25 cellular contexts compared by ENCODE assay signal in the genomic region with DNA sequence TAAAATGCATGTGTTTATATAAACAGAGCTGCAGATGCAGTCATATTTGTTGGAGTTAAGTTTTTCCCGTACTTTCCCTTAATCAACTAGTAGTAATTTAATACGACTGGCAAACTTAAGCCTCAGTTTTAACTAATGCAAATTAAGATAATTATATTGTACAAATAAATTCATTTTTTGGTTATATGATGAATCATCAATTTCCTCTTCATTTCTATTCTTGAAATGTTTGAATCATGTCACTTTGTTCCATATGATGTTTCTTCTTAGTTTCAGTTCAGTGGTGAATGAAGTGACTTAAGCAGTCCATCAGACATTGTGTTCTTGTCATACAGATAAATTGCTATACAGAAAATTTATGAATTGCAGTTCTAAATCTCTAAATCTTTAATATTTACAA.
"Had no signal": no experiment of that assay in that cellular context is flagged by ENCODE, and none has a peak within 500 bp of the region (broad histone marks: within the 10 kb centered on the region; RNA-seq: fewer than 3 reads in every experiment).

No MANE protein-coding gene starts in this region.

- H3K9ac ChIP-seq: neural progenitor cell, parathyroid adenoma had no signal

- DNase-seq: natural killer cell; occipital lobe; ovary; posterior cingulate gyrus; psoas muscle; right cardiac atrium; sigmoid colon; small intestine; stimulated activated CD4-positive, alpha-beta T cell treated with anti-CD3 and anti-CD28 coated beads, Interleukin-15, amount 100 ng/mL, for 24 hours; stimulated activated CD4-positive, alpha-beta T cell treated with anti-CD3 and anti-CD28 coated beads, Interleukin-2, amount 100 ng/mL, for 24 hours; stimulated activated CD4-positive, alpha-beta T cell treated with anti-CD3 and anti-CD28 coated beads, Interleukin-2, amount 100 ng/mL, for 48 hours; stimulated activated CD4-positive, alpha-beta T cell treated with anti-CD3 and anti-CD28 coated beads, Interleukin-4, amount 100 ng/mL, for 24 hours; stimulated activated naive B cell treated with anti-CD40 and anti-IgM and Interleukin-4, amounts not matched to agents 10 μg/mL and 1 μg/mL and 100 μg/mL, for 72 hours; stimulated activated naive CD4-positive, alpha-beta T cell treated with Interleukin-2 at 50 U/mL for 16 hours; stomach; thyroid gland; trophoblast cell; upper lobe of left lung had no signal

- H3K9me3 ChIP-seq: ovary, psoas muscle, sigmoid colon, stomach, thoracic aorta, thyroid gland, tibial nerve, upper lobe of left lung, vagina had no signal

- H3K4me2 ChIP-seq: neural progenitor cell had no signal

- ATAC-seq: natural killer cell; psoas muscle; right cardiac atrium; stimulated activated effector memory CD8-positive, alpha-beta T cell treated with anti-CD3 and anti-CD28 coated beads, Interleukin-12 subunit alpha, Interleukin-12 subunit beta, amount 100 ng/mL, for 72 hours; stimulated activated naive B cell treated with anti-CD40 and anti-IgM and Interleukin-4, amounts not matched to agents 10 μg/mL and 1 μg/mL and 100 μg/mL, for 72 hours had no signal

- H3K4me1 ChIP-seq: neural progenitor cell, parathyroid adenoma, psoas muscle, sigmoid colon, stomach, thyroid gland, tibial nerve, upper lobe of left lung, vagina had no signal

- H2AFZ ChIP-seq: neural progenitor cell, parathyroid adenoma had no signal

- H3K27ac ChIP-seq: neural progenitor cell, ovary, parathyroid adenoma, psoas muscle, sigmoid colon, stomach, thoracic aorta, thyroid gland, tibial nerve, upper lobe of left lung, vagina had no signal

- H3K79me2 ChIP-seq: parathyroid adenoma had no signal

- H3K4me3 ChIP-seq: neural progenitor cell, ovary, psoas muscle, sigmoid colon, stomach, thoracic aorta, thyroid gland, tibial nerve, upper lobe of left lung, vagina had no signal

- H3K27me3 ChIP-seq: neural progenitor cell, ovary, sigmoid colon, stomach, thyroid gland, tibial nerve, upper lobe of left lung, vagina had no signal

- FAIRE-seq: small intestine, urothelium cell line had no signal

- H3K36me3 ChIP-seq: neural progenitor cell, ovary, sigmoid colon, stomach, thoracic aorta, thyroid gland, tibial nerve, upper lobe of left lung, vagina had no signal
